Comparison of ENCODE assay signal across 10 cellular contexts in the genomic region with DNA sequence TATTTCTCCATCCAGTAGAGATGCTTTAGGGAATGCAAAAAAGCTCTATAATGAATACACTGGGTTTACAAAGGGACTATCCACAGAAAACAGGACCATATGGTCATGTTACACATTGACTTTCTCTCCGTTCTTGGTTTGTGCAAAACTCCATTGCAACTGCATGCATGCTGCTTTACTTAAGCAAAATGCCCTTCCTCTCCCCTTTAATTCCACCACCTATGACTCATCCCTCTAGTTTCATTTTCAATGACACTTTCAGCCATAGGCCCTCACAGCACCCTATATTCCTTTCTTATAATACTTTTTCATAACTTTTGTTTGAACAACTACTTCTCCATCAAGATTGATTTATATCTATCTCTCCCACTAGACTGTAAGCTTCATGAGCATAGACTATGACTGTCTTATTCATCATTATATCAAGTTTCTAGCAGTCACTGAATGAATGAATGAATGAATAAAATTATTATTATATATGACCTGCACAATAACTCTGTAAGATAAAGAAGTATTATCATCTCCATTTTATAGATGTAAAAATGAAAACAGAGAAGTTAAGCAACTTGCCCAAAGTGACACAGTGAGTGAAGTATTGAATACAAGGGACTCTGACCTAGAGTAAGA.
DNase-seq lines count a peak whose midpoint lies in the region; ATAC-seq and TF ChIP-seq lines count a peak whose summit lies in the region.
"Had no signal": no experiment of that assay in that cellular context is flagged by ENCODE, and none has a peak within 500 bp of the region (broad histone marks: within the 10 kb centered on the region; RNA-seq: fewer than 3 reads in every experiment).

No MANE protein-coding gene starts in this region.

- H3K36me3 Mint-ChIP-seq in activated naive CD8-positive, alpha-beta T cell: no peaks in the 10 kb centered on the region
- no peaks in the 10 kb centered on the region for H3K36me3 Mint-ChIP-seq in activated naive CD8-positive, alpha-beta T cell treated with anti-CD3 and anti-CD28 coated beads for 36 hours
- H3K36me3 Mint-ChIP-seq in activated naive CD8-positive, alpha-beta T cell treated with anti-CD3 and anti-CD28 coated beads, Interleukin-2, amount 50 U/mL, for 24 hours (ENCODE audit: low read depth): no peaks in the 10 kb centered on the region

- no peaks in the 10 kb centered on the region for H3K27me3 ChIP-seq in sigmoid colon
- H3K27me3 ChIP-seq in suprapubic skin: no peaks in the 10 kb centered on the region

- no peak for DNase-seq in activated naive CD8-positive, alpha-beta T cell treated with anti-CD3 and anti-CD28 coated beads for 36 hours
- no peak for DNase-seq in activated naive CD8-positive, alpha-beta T cell treated with anti-CD3 and anti-CD28 coated beads, Interleukin-2, amount 50 U/mL, for 24 hours
- DNase-seq in stromal cell of bone marrow (ENCODE audit: low read depth): peak; percentile 26
- DNase-seq in NCI-H1930 (lab: John Stamatoyannopoulos, UW): no peak
- DNase-seq in sigmoid colon: no peak
- DNase-seq in suprapubic skin (ENCODE audit: low spot score in 2 of 2): no peak

- peak; percentile 57 for ATAC-seq in HG03095 (IDR thresholded peaks at IDR 0.05; ENCODE audit: unreplicated experiment)
- ATAC-seq in activated naive CD8-positive, alpha-beta T cell treated with anti-CD3 and anti-CD28 coated beads, Interleukin-2, amount 50 U/mL, for 24 hours: peak; percentile 68

- 69 to 76% methylated on average over 1 of the region's 1 CpG for WGBS in sigmoid colon, 2 donors
- 72% methylated on average over 1 of the region's 1 CpG for WGBS in suprapubic skin

- H3K9me3 ChIP-seq in sigmoid colon: no peaks in the 10 kb centered on the region
- no peaks in the 10 kb centered on the region for H3K9me3 ChIP-seq in suprapubic skin

- H3K4me3 Mint-ChIP-seq in activated naive CD8-positive, alpha-beta T cell: no peak overlapping the region
- H3K4me3 Mint-ChIP-seq in activated naive CD8-positive, alpha-beta T cell treated with anti-CD3 and anti-CD28 coated beads for 36 hours: no peak overlapping the region
- H3K4me3 Mint-ChIP-seq in activated naive CD8-positive, alpha-beta T cell treated with anti-CD3 and anti-CD28 coated beads, Interleukin-2, amount 50 U/mL, for 24 hours: no peak overlapping the region
- H3K4me3 Mint-ChIP-seq: nephron had no signal

- intact Hi-C loops in sigmoid colon (cut with DNase I): no loop called here

- no peak for TF ChIP-seq EP300 in sigmoid colon (IDR thresholded peaks at IDR 0.05)
- no peak for TF ChIP-seq EP300 in suprapubic skin (IDR thresholded peaks at IDR 0.05)

- no peaks in the 10 kb centered on the region for H3K4me1 Mint-ChIP-seq in activated naive CD8-positive, alpha-beta T cell (ENCODE audit: low read depth)
- peaks cover 11% of the 10 kb centered on the region for H3K4me1 Mint-ChIP-seq in activated naive CD8-positive, alpha-beta T cell treated with anti-CD3 and anti-CD28 coated beads for 36 hours
- peaks cover 3% of the 10 kb centered on the region for H3K4me1 Mint-ChIP-seq in activated naive CD8-positive, alpha-beta T cell treated with anti-CD3 and anti-CD28 coated beads, Interleukin-2, amount 50 U/mL, for 24 hours

- H3K4me1 ChIP-seq in sigmoid colon (no peaks in the 10 kb centered on the region), suprapubic skin (no peaks in the 10 kb centered on the region)

- TF ChIP-seq POLR2A in sigmoid colon (IDR thresholded peaks at IDR 0.05) (no peak), suprapubic skin (IDR thresholded peaks at IDR 0.05) (no peak)

- H3K27ac ChIP-seq in sigmoid colon (no peak overlapping the region), suprapubic skin (no peak overlapping the region)
- H3K27ac ChIP-seq: C4-2B had no signal

- H3K4me3 ChIP-seq in sigmoid colon (no peak overlapping the region), suprapubic skin (no peak overlapping the region)

- H3K9me3 Mint-ChIP-seq in activated naive CD8-positive, alpha-beta T cell (ENCODE audit: low read depth): no peaks in the 10 kb centered on the region
- no peaks in the 10 kb centered on the region for H3K9me3 Mint-ChIP-seq in activated naive CD8-positive, alpha-beta T cell treated with anti-CD3 and anti-CD28 coated beads for 36 hours
- H3K9me3 Mint-ChIP-seq in activated naive CD8-positive, alpha-beta T cell treated with anti-CD3 and anti-CD28 coated beads, Interleukin-2, amount 50 U/mL, for 24 hours: no peaks in the 10 kb centered on the region
- H3K9me3 Mint-ChIP-seq: nephron had no signal

- H3K27me3 Mint-ChIP-seq in activated naive CD8-positive, alpha-beta T cell: no peaks in the 10 kb centered on the region
- no peaks in the 10 kb centered on the region for H3K27me3 Mint-ChIP-seq in activated naive CD8-positive, alpha-beta T cell treated with anti-CD3 and anti-CD28 coated beads for 36 hours
- H3K27me3 Mint-ChIP-seq in activated naive CD8-positive, alpha-beta T cell treated with anti-CD3 and anti-CD28 coated beads, Interleukin-2, amount 50 U/mL, for 24 hours: no peaks in the 10 kb centered on the region

- no peaks in the 10 kb centered on the region for H3K36me3 ChIP-seq in sigmoid colon
- no peaks in the 10 kb centered on the region for H3K36me3 ChIP-seq in suprapubic skin

- H3K27ac Mint-ChIP-seq in activated naive CD8-positive, alpha-beta T cell: peak overlapping the region; percentile 12
- H3K27ac Mint-ChIP-seq in activated naive CD8-positive, alpha-beta T cell treated with anti-CD3 and anti-CD28 coated beads for 36 hours: no peak overlapping the region
- no peak overlapping the region for H3K27ac Mint-ChIP-seq in activated naive CD8-positive, alpha-beta T cell treated with anti-CD3 and anti-CD28 coated beads, Interleukin-2, amount 50 U/mL, for 24 hours
- H3K27ac Mint-ChIP-seq: nephron had no signal

- TF ChIP-seq CTCF in sigmoid colon (IDR thresholded peaks at IDR 0.05): no peak
- no peak for TF ChIP-seq CTCF in suprapubic skin (IDR thresholded peaks at IDR 0.05)
